ENCODE assay signal across 12 cellular contexts in the genomic region with DNA sequence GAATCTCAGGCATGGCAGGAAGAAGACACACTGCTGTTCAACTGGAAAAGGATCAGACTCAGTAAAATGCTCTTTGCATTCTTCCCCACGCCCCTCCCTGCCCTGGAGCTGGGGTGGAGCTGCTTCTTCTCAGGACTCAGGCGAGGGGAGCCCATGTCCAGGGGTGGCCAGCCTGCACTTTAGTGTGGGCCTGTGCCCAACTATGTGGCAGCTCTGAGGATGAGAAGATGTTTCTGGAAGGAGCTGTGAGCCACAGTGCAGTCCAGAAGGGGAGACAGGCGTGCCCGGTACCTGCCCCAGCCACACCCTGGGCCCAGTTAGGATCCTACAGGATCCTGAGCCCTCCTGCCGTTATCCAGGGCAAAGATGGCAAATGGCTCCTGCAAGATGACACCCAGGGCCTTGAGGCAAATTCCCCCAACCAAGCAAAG.
DNase-seq lines count a peak whose midpoint lies in the region; ATAC-seq, FAIRE-seq and TF ChIP-seq lines count a peak whose summit lies in the region.
"Had no signal": no experiment of that assay in that cellular context is flagged by ENCODE, and none has a peak within 500 bp of the region (broad histone marks: within the 10 kb centered on the region; RNA-seq: fewer than 3 reads in every experiment).

No MANE protein-coding gene starts in this region.

- no peak overlapping the region for H2BK20ac ChIP-seq in H1 (ENCODE audit: low read length)

- no peak overlapping the region for H4K91ac ChIP-seq in H1 (replicated peaks; ENCODE audit: insufficient read length, low read length)

- no peak for TF ChIP-seq POLR2A in H1 (IDR thresholded peaks at IDR 0.05; ENCODE audit: control extremely low read depth in 1 of 2, low read depth in 2 of 2, low read length in 2 of 2)

- H3K9me3 ChIP-seq in HEK293 (ENCODE audit: control insufficient read depth, insufficient read depth, low read depth, low read length) (no peaks in the 10 kb centered on the region), H1 (ENCODE audit: insufficient read depth in 2 of 2, low read depth in 1 of 2, low read length in 1 of 2) (no peaks in the 10 kb centered on the region)
- H3K9me3 ChIP-seq: SJSA1 had no signal

- peaks cover 47% of the 10 kb centered on the region for H3K79me1 ChIP-seq in H1 (ENCODE audit: low read depth, low read length)

- H3K4me1 Mint-ChIP-seq in nephron, result peaks cover 72% of the 10 kb centered on the region
- peaks cover 84% of the 10 kb centered on the region for H3K4me1 Mint-ChIP-seq in stimulated activated memory B cell treated with anti-CD40 and anti-IgM and Interleukin-4, amounts not matched to agents 10 μg/mL and 1 μg/mL and 100 μg/mL, for 72 hours

- H3K4me1 ChIP-seq in HEK293 (ENCODE audit: control insufficient read depth, insufficient read depth, low read length) (peaks cover 9% of the 10 kb centered on the region; the same call in 1 of the 2 replicates), H1 (replicated peaks in 1 of 4; ENCODE audit: control insufficient read depth in 3 of 4, insufficient read depth in 4 of 4, low read length in 3 of 4) (peaks cover 3 to 17% (median 7%) of the 10 kb centered on the region in 4 experiments; a peak in 5 of 7 replicates)

- no peak overlapping the region for H3K14ac ChIP-seq in H1 (ENCODE audit: insufficient read length)

- H2AK5ac ChIP-seq in H1 (ENCODE audit: low read depth, low read length), result no peak overlapping the region

- no peak for TF ChIP-seq RAD21 in H1 (IDR thresholded peaks at IDR 0.05 in 1 of 2, conservative IDR thresholded peaks at IDR 0.05 in 1 of 2; ENCODE audit: low read depth in 2 of 2, low read length in 2 of 2)

- no peak overlapping the region for H4K5ac ChIP-seq in H1 (ENCODE audit: insufficient read length, low read depth, low read length)

- no peak overlapping the region for H2BK12ac ChIP-seq in H1 (ENCODE audit: low read depth, low read length)

- WGBS in H1 (ENCODE audit: extremely low coverage in 1 of 2, insufficient coverage in 1 of 2, insufficient read length in 1 of 2, insufficient replicate concordance in 2 of 2, low coverage in 1 of 2, low lambda C conversion rate in 2 of 2, missing lambda C conversion rate in 1 of 2), 2 experiments, result 90% methylated on average over 5 of the region's 5 CpGs; no CpG with 5 or more reads in 1 of the 2 experiments

- peaks cover 0 to 16% of the 10 kb centered on the region in 2 experiments; a peak in 1 of 3 replicates for H3K36me3 ChIP-seq in HEK293 (ENCODE audit: control insufficient read depth in 2 of 2, insufficient read depth in 1 of 2, low read length in 2 of 2)
- H3K36me3 ChIP-seq in H1 (ENCODE audit: control insufficient read depth in 2 of 4, insufficient read depth in 4 of 4, low read length in 3 of 4), result no peaks in the 10 kb centered on the region

- H3K4me3 Mint-ChIP-seq in nephron, result no peak overlapping the region
- H3K4me3 Mint-ChIP-seq in stimulated activated memory B cell treated with anti-CD40 and anti-IgM and Interleukin-4, amounts not matched to agents 10 μg/mL and 1 μg/mL and 100 μg/mL, for 72 hours, result no peak overlapping the region

- H3K4ac ChIP-seq in H1 (replicated peaks; ENCODE audit: insufficient read length, low read depth, low read length), result no peak overlapping the region

- no peak for FAIRE-seq in H1 (lab: Jason Lieb, UNC)

- no peak overlapping the region for H2BK15ac ChIP-seq in H1 (ENCODE audit: low read length)

- no peak overlapping the region for H2AFZ ChIP-seq in H1 (ENCODE audit: low read length)

- peaks cover 3% of the 10 kb centered on the region for H3K9me3 Mint-ChIP-seq in nephron
- H3K9me3 Mint-ChIP-seq in stimulated activated memory B cell treated with anti-CD40 and anti-IgM and Interleukin-4, amounts not matched to agents 10 μg/mL and 1 μg/mL and 100 μg/mL, for 72 hours, result no peaks in the 10 kb centered on the region

- H3K79me2 ChIP-seq in H1 (ENCODE audit: control insufficient read depth in 1 of 2, insufficient read depth in 2 of 2, low read length in 2 of 2), result peaks cover 49 to 100% of the 10 kb centered on the region in 2 experiments

- no peaks in the 10 kb centered on the region for H3K27me3 ChIP-seq in H1 (replicated peaks in 1 of 4; ENCODE audit: control insufficient read depth in 3 of 4, extremely low read depth in 1 of 4, insufficient read depth in 3 of 4, low read length in 3 of 4)
- H3K27me3 ChIP-seq: SJSA1 had no signal

- no peak overlapping the region for H4K8ac ChIP-seq in H1 (ENCODE audit: extremely low read depth, insufficient read depth, low read length)

- H3K27ac ChIP-seq in HEK293 (ENCODE audit: extremely low read depth, low read depth, low read length) (no peak overlapping the region), H1 (ENCODE audit: low read depth, low read length) (0 out of 2 replicates have a peak overlapping the region, but pooled peaks have one; percentile 30)
- H3K27ac ChIP-seq: SJSA1 had no signal

- no peak for TF ChIP-seq CTCF in AG10803 (conservative IDR thresholded peaks at IDR 0.05; ENCODE audit: low read length)
- TF ChIP-seq CTCF in HEK293 (tag by site-specific recombination; IDR thresholded peaks at IDR 0.05), result no peak
- TF ChIP-seq CTCF in H1 (IDR thresholded peaks at IDR 0.05; ENCODE audit: control extremely low read depth in 1 of 3, insufficient read depth in 1 of 3, low read depth in 1 of 3, low read length in 3 of 3), result no peak
- no peak for TF ChIP-seq CTCF in nephron (IDR thresholded peaks at IDR 0.05; ENCODE audit: unreplicated experiment in 3 of 3)

- no peaks in the 10 kb centered on the region for H3K23me2 ChIP-seq in H1 (ENCODE audit: low read depth, low read length)

- H3K9ac ChIP-seq in H1 (replicated peaks in 1 of 4; ENCODE audit: extremely low read depth in 1 of 4, low read depth in 3 of 4, low read length in 3 of 4), result no peak overlapping the region

- DNase-seq in AG10803 (ENCODE audit: low read depth) (peak; percentile 66), H1 (ENCODE audit: low read depth in 1 of 2, low spot score in 2 of 2) (no peak), NCI-H1417 (lab: John Stamatoyannopoulos, UW) (no peak), putamen (ENCODE audit: low spot score) (no peak)
- DNase-seq: activated CD4-positive, alpha-beta T cell treated with anti-CD3 and anti-CD28 coated beads for 1 hour; amniotic stem cell had no signal

- H3K27me3 Mint-ChIP-seq in nephron (ENCODE audit: low read depth), result no peaks in the 10 kb centered on the region
- H3K27me3 Mint-ChIP-seq in stimulated activated memory B cell treated with anti-CD40 and anti-IgM and Interleukin-4, amounts not matched to agents 10 μg/mL and 1 μg/mL and 100 μg/mL, for 72 hours, result no peaks in the 10 kb centered on the region
- H3K27me3 Mint-ChIP-seq: progenitor cell of endocrine pancreas had no signal

- no peak overlapping the region for H2BK5ac ChIP-seq in H1 (ENCODE audit: low read depth, low read length)

- H3K36me3 Mint-ChIP-seq in nephron (ENCODE audit: low read depth), result peaks cover 10% of the 10 kb centered on the region
- peaks cover 32% of the 10 kb centered on the region for H3K36me3 Mint-ChIP-seq in stimulated activated memory B cell treated with anti-CD40 and anti-IgM and Interleukin-4, amounts not matched to agents 10 μg/mL and 1 μg/mL and 100 μg/mL, for 72 hours

- no peak overlapping the region for H3K56ac ChIP-seq in H1 (replicated peaks; ENCODE audit: insufficient read length, low read depth, low read length)

- ATAC-seq in HG02623 (IDR thresholded peaks at IDR 0.05; ENCODE audit: unreplicated experiment), result no peak
- ATAC-seq in stimulated activated memory B cell treated with anti-CD40 and anti-IgM and Interleukin-4, amounts not matched to agents 10 μg/mL and 1 μg/mL and 100 μg/mL, for 72 hours, result no peak

- no peak overlapping the region for H2BK120ac ChIP-seq in H1 (replicated peaks; ENCODE audit: low read depth, low read length)

- H3K18ac ChIP-seq in H1 (ENCODE audit: extremely low read depth, low read length), result no peak overlapping the region

- no peak overlapping the region for H3K23ac ChIP-seq in H1 (ENCODE audit: insufficient read length)

- TF ChIP-seq EP300 in H1 (IDR thresholded peaks at IDR 0.05; ENCODE audit: borderline replicate concordance in 1 of 2, low read depth in 2 of 2, low read length in 2 of 2), result no peak

- POLR2A ChIA-PET in HEK293 (lab: Yijun Ruan, JAX), result interaction anchor here (0.8 kb wide), 1 partner anchor 73 kb away, joined by 3 read pairs; no protein-coding TSS in a partner anchor
- POLR2A ChIA-PET in H1 (lab: Charles Lee; ENCODE audit: partially characterized antibody), result interaction anchor here (1.5 to 2.0 kb wide), 2 partner anchors 8 to 9 kb away, joined by 4 read pairs; no protein-coding TSS in a partner anchor

- no peak overlapping the region for H3K4me2 ChIP-seq in H1 (ENCODE audit: insufficient read depth in 1 of 2, low read depth in 2 of 2, low read length in 2 of 2)

- peak overlapping the region; percentile 62 to 84 (median 63) for H3K27ac Mint-ChIP-seq in nephron
- no peak overlapping the region for H3K27ac Mint-ChIP-seq in stimulated activated memory B cell treated with anti-CD40 and anti-IgM and Interleukin-4, amounts not matched to agents 10 μg/mL and 1 μg/mL and 100 μg/mL, for 72 hours

- H3K4me3 ChIP-seq in AG10803 (ENCODE audit: low read length) (no peak overlapping the region), HEK293 (ENCODE audit: low read depth, low read length) (no peak overlapping the region), H1 (ENCODE audit: extremely low read depth in 1 of 4, insufficient read depth in 2 of 4, low read depth in 3 of 4, low read length in 4 of 4) (no peak overlapping the region)
- H3K4me3 ChIP-seq: SJSA1 had no signal

- CTCF ChIA-PET in HEK293 (lab: Yijun Ruan, JAX) (no interaction called here), H1 (lab: Charles Lee; ENCODE audit: partially characterized antibody) (interaction anchor here (0.8 to 3.0 kb wide), 7 partner anchors 10 to 45 kb away, joined by 3 to 13 read pairs (median 3); no protein-coding TSS in a partner anchor)

- peaks cover 63 to 68% of the 10 kb centered on the region in 2 experiments for H4K20me1 ChIP-seq in H1 (replicated peaks in 1 of 2; ENCODE audit: control insufficient read depth in 1 of 2, insufficient read depth in 2 of 2, low read length in 2 of 2)

TF ChIP-seq in HEK293, 187 proteins besides CTCF, POLR2A, EP300 and RAD21 (continues in another document):
- TF ChIP-seq ZNF266 (tag by site-specific recombination; IDR thresholded peaks at IDR 0.05; ENCODE audit: low read depth) (no peak), KLF1 (tag by site-specific recombination; IDR thresholded peaks at IDR 0.05) (peak; percentile 61)

TF ChIP-seq in H1, 55 proteins besides CTCF, POLR2A, EP300 and RAD21 (continues in another document):
- TF ChIP-seq, protein P1, sequence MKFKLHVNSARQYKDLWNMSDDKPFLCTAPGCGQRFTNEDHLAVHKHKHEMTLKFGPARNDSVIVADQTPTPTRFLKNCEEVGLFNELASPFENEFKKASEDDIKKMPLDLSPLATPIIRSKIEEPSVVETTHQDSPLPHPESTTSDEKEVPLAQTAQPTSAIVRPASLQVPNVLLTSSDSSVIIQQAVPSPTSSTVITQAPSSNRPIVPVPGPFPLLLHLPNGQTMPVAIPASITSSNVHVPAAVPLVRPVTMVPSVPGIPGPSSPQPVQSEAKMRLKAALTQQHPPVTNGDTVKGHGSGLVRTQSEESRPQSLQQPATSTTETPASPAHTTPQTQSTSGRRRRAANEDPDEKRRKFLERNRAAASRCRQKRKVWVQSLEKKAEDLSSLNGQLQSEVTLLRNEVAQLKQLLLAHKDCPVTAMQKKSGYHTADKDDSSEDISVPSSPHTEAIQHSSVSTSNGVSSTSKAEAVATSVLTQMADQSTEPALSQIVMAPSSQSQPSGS (IDR thresholded peaks at IDR 0.05; ENCODE audit: low read length), result no peak
